In genomic region chrX:153871451-153871850, GRCh38 we compare ENCODE assay signal across 22 cellular contexts. TPM values are rescaled to one million over a fixed set of nuclear protein-coding genes. Genes with fewer than 3 reads are reported as not detected.
"Had no signal": no experiment of that assay in that cellular context is flagged by ENCODE, and none has a peak within 500 bp of the region (broad histone marks: within the 10 kb centered on the region; RNA-seq: fewer than 3 reads in every experiment).

No MANE protein-coding gene starts in this region.

- H3K4me3 Mint-ChIP-seq: activated naive CD4-positive, alpha-beta T cell treated with anti-CD3 and anti-CD28 coated beads, Interleukin-2, amount 50 U/mL, for 24 hours; central memory CD8-positive, alpha-beta T cell; effector memory CD8-positive, alpha-beta T cell had no signal

- H3K9me3 Mint-ChIP-seq: activated naive CD4-positive, alpha-beta T cell treated with anti-CD3 and anti-CD28 coated beads, Interleukin-2, amount 50 U/mL, for 24 hours; central memory CD8-positive, alpha-beta T cell; effector memory CD8-positive, alpha-beta T cell had no signal

- H3K4me1 ChIP-seq: body of pancreas, psoas muscle, sigmoid colon, transverse colon had no signal

- H3K27me3 ChIP-seq: body of pancreas, transverse colon had no signal

- ATAC-seq: body of pancreas; effector memory CD8-positive, alpha-beta T cell; left cardiac atrium; psoas muscle had no signal

- FAIRE-seq: TTC549 had no signal

- H3K36me3 Mint-ChIP-seq: activated naive CD4-positive, alpha-beta T cell treated with anti-CD3 and anti-CD28 coated beads, Interleukin-2, amount 50 U/mL, for 24 hours; naive B cell had no signal

- H3K27ac Mint-ChIP-seq: effector memory CD8-positive, alpha-beta T cell had no signal

- H3K36me3 ChIP-seq: sigmoid colon, transverse colon had no signal

- H3K4me3 ChIP-seq: body of pancreas, lung, psoas muscle, sigmoid colon, transverse colon had no signal

- DNase-seq: activated CD4-positive, alpha-beta T cell treated with anti-CD3 and anti-CD28 coated beads, Interleukin-2, amount 50 U/mL, for 1 hour; activated effector memory CD4-positive, alpha-beta T cell treated with Interleukin-2 at 50 U/mL for 16 hours; activated T-cell treated with anti-CD3 and anti-CD28 coated beads, Interleukin-2, amount 50 U/mL, for 1 hour; body of pancreas; effector memory CD8-positive, alpha-beta T cell; hippocampal formation; left cardiac atrium; naive B cell; occipital lobe; psoas muscle; stimulated activated CD4-positive, alpha-beta T cell treated with anti-CD3 and anti-CD28 coated beads, Interleukin-12 subunit alpha, Interleukin-12 subunit beta, amount 100 ng/mL, for 4 hours; stimulated activated naive CD4-positive, alpha-beta T cell; substantia nigra; T-helper 2 cell; transverse colon had no signal

- H3K27ac ChIP-seq: body of pancreas, epithelial cell of prostate, psoas muscle, sigmoid colon, transverse colon had no signal

- H3K9me3 ChIP-seq: body of pancreas, psoas muscle, sigmoid colon, transverse colon had no signal

RNA-seq across cellular contexts. Expression of gene AVPR2, which starts 33.0 kb away (rescaled TPM):
- total RNA-seq: activated CD8-positive, alpha-beta memory T cell treated with anti-CD3 and anti-CD28 coated beads for 36 hours; occipital lobe had no signal
